ENCODE assay signal across 1 cellular context in the genomic region with DNA sequence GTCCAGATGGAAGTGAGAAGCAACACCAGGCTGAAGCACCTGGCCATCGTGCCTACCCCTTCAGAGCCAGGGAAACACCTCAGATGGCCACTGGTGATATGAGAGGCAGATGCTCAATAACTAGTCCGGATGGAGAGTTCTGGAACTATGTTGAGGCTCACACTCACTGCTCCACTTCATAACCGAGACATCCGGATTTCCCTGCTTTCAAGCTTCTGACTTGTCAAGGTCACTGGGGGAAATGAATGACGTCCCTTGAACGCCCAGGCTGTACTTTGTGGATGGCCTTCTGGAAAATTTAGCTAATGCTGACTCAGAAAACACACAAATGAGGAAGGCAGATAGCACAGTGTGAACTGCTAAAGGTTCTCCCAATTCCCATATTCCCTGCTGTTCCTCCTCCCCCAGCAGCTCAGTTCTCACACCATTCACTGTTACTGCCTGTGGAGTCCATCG.
TF ChIP-seq lines count a peak whose summit lies in the region.

A gene with protein sequence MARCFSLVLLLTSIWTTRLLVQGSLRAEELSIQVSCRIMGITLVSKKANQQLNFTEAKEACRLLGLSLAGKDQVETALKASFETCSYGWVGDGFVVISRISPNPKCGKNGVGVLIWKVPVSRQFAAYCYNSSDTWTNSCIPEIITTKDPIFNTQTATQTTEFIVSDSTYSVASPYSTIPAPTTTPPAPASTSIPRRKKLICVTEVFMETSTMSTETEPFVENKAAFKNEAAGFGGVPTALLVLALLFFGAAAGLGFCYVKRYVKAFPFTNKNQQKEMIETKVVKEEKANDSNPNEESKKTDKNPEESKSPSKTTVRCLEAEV (minus strand): TSS at position 180 of the 456 bp plus-strand sequence. CDS start 133 bp downstream, at position 47.

TF ChIP-seq in IMR-90, 13 proteins besides CTCF, POLR2A, EP300 and RAD21:
- TF ChIP-seq CHD1 (IDR thresholded peaks at IDR 0.05; ENCODE audit: low read depth, low read length) (no peak), BHLHE40 (IDR thresholded peaks at IDR 0.05; ENCODE audit: low read depth, low read length) (no peak), RCOR1 (IDR thresholded peaks at IDR 0.05; ENCODE audit: insufficient replicate concordance, low read length) (no peak), CEBPB (IDR thresholded peaks at IDR 0.05; ENCODE audit: low read depth, low read length) (no peak), MAZ (IDR thresholded peaks at IDR 0.05; ENCODE audit: borderline replicate concordance, low read depth, low read length) (no peak), MXI1 (IDR thresholded peaks at IDR 0.05; ENCODE audit: borderline replicate concordance, low read depth, low read length) (no peak), FOS (IDR thresholded peaks at IDR 0.05; ENCODE audit: low read depth, low read length) (no peak), RFX5 (IDR thresholded peaks at IDR 0.05; ENCODE audit: low read depth, low read length) (no peak), MAFK (IDR thresholded peaks at IDR 0.05; ENCODE audit: low read depth, low read length) (no peak), NFE2L2 (IDR thresholded peaks at IDR 0.05; ENCODE audit: low read depth, low read length) (no peak)
- TF ChIP-seq, protein P1, sequence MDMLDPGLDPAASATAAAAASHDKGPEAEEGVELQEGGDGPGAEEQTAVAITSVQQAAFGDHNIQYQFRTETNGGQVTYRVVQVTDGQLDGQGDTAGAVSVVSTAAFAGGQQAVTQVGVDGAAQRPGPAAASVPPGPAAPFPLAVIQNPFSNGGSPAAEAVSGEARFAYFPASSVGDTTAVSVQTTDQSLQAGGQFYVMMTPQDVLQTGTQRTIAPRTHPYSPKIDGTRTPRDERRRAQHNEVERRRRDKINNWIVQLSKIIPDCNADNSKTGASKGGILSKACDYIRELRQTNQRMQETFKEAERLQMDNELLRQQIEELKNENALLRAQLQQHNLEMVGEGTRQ (IDR thresholded peaks at IDR 0.05; ENCODE audit: low read depth, low read length) = no peak
- TF ChIP-seq, protein P2, sequence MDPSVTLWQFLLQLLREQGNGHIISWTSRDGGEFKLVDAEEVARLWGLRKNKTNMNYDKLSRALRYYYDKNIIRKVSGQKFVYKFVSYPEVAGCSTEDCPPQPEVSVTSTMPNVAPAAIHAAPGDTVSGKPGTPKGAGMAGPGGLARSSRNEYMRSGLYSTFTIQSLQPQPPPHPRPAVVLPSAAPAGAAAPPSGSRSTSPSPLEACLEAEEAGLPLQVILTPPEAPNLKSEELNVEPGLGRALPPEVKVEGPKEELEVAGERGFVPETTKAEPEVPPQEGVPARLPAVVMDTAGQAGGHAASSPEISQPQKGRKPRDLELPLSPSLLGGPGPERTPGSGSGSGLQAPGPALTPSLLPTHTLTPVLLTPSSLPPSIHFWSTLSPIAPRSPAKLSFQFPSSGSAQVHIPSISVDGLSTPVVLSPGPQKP (IDR thresholded peaks at IDR 0.05; ENCODE audit: borderline replicate concordance, low read depth, low read length) = no peak
